ENCODE assay signal across 8 cellular contexts in genomic region chr12:57583008-57583831, GRCh38. TPM values are rescaled to one million over a fixed set of nuclear protein-coding genes. Genes with fewer than 3 reads are reported as not detected.
DNase-seq lines count a peak whose midpoint lies in the region; ATAC-seq, FAIRE-seq and TF ChIP-seq lines count a peak whose summit lies in the region.

No MANE protein-coding gene starts in this region.

- peak; percentile 97 for TF ChIP-seq CTCF in endothelial cell (IDR thresholded peaks at IDR 0.05; ENCODE audit: unreplicated experiment)
- peak; percentile 77 for TF ChIP-seq CTCF in mucosa of descending colon (IDR thresholded peaks at IDR 0.05)

- ATAC-seq in GM21515 (IDR thresholded peaks at IDR 0.05; ENCODE audit: unreplicated experiment) (peak; percentile 90), mucosa of descending colon (peak; percentile 93)

- no peaks in the 10 kb centered on the region for H3K9me3 Mint-ChIP-seq in endothelial cell (ENCODE audit: unreplicated experiment)

- H3K4me3 ChIP-seq in mucosa of descending colon, result no peak overlapping the region

- no peak for FAIRE-seq in HTR-8/SVneo (lab: Jason Lieb, UNC)

- no peaks in the 10 kb centered on the region for H3K36me3 Mint-ChIP-seq in endothelial cell (ENCODE audit: low read depth, unreplicated experiment)

- H3K36me3 ChIP-seq in mucosa of descending colon (ENCODE audit: low read depth), result no peaks in the 10 kb centered on the region

- peaks cover 6% of the 10 kb centered on the region for H3K27me3 Mint-ChIP-seq in endothelial cell (ENCODE audit: unreplicated experiment)

- no peaks in the 10 kb centered on the region for H3K4me1 ChIP-seq in mucosa of descending colon (ENCODE audit: low read depth)

- H3K4me3 Mint-ChIP-seq in endothelial cell (ENCODE audit: unreplicated experiment), result no peak overlapping the region

- no peaks in the 10 kb centered on the region for H3K9me3 ChIP-seq in mucosa of descending colon

- no peak overlapping the region for H3K27ac Mint-ChIP-seq in endothelial cell (ENCODE audit: unreplicated experiment)

- H3K4me1 Mint-ChIP-seq in endothelial cell (ENCODE audit: unreplicated experiment), result peaks cover 7% of the 10 kb centered on the region

- DNase-seq in DMS53 (lab: John Stamatoyannopoulos, UW) (peak; percentile 93), HTR-8/SVneo (ENCODE audit: insufficient read length, low spot score) (peak; percentile 93), NOMO-1 treated with DMSO at 0.1 percent for 48 hours (lab: John Stamatoyannopoulos, UW; ENCODE audit: unreplicated experiment) (peak; percentile 73), endothelial cell (ENCODE audit: low spot score) (peak; percentile 71), mucosa of descending colon (peak in 1 of 3 donors; percentile 80)
- peak; percentile 77 for DNase-seq in activated CD8-positive, alpha-beta memory T cell treated with anti-CD3 and anti-CD28 coated beads for 24 hours
- peak; percentile 25 to 55 for DNase-seq in stimulated activated CD8-positive, alpha-beta memory T cell treated with anti-CD3 and anti-CD28 coated beads, Interleukin-7, amount 100 ng/mL, for 48 hours (ENCODE audit: extremely low read depth in 1 of 2, low read depth in 1 of 2)

- intact Hi-C loops in mucosa of descending colon (cut with DNase I, micrococcal nuclease), result loop anchor here (5.0 kb wide), 1 partner anchor 39 kb away; no protein-coding TSS in a partner anchor

RNA-seq across cellular contexts. Expression of gene PIP4K2C, which starts 7.8 kb away (rescaled TPM):
- total RNA-seq in endothelial cell (ENCODE audit: unreplicated experiment), result 18.5 TPM
- total RNA-seq in mucosa of descending colon, result 10 to 100 TPM; 39.0 to 55.5 (median 54.2) TPM

RNA-seq across cellular contexts. Expression of gene DTX3, which starts 21.4 kb away (rescaled TPM):
- total RNA-seq in endothelial cell (ENCODE audit: unreplicated experiment) (43.7 TPM), mucosa of descending colon (10 to 100 TPM in 1 of 3 donors, 1 to 10 TPM in 2; 4.3 to 65.5 (median 7.0) TPM)

RNA-seq across cellular contexts. Expression of gene ARHGEF25, which starts 28.0 kb away (rescaled TPM):
- total RNA-seq in endothelial cell (ENCODE audit: unreplicated experiment) (20.0 TPM), mucosa of descending colon (100 to 1,000 TPM in 1 of 3 donors, 10 to 100 TPM in 1, 1 to 10 TPM in 1; 5.0 to 129 (median 11.0) TPM)

RNA-seq across cellular contexts. Expression of gene KIF5A, which starts 33.4 kb away (rescaled TPM):
- total RNA-seq in endothelial cell (ENCODE audit: unreplicated experiment), result 0.46 TPM
- 1 to 10 TPM in 2 of 3 donors, under 1 TPM in 1; 0.61 to 9.1 (median 1.2) TPM for total RNA-seq in mucosa of descending colon

RNA-seq across cellular contexts. Expression of gene DCTN2, which starts 36.2 kb away (rescaled TPM):
- total RNA-seq in endothelial cell (ENCODE audit: unreplicated experiment), result 195 TPM
- total RNA-seq in mucosa of descending colon, result 100 to 1,000 TPM; 138 to 140 (median 140) TPM
